In genomic region chr15:86540840-86541467, GRCh38 we compare ENCODE assay signal across 17 cellular contexts.
A peak's percentile ranks its signal among the peaks of the same experiment; 100 is the strongest.
DNase-seq lines count a peak whose midpoint lies in the region; ATAC-seq, FAIRE-seq and TF ChIP-seq lines count a peak whose summit lies in the region.
"Had no signal": no experiment of that assay in that cellular context is flagged by ENCODE, and none has a peak within 500 bp of the region (broad histone marks: within the 10 kb centered on the region; RNA-seq: fewer than 3 reads in every experiment).

No MANE protein-coding gene starts in this region.

- H3K27ac ChIP-seq in VCaP = peak overlapping the region; percentile 90
- H3K27ac ChIP-seq in left lung = peak overlapping the region; percentile 54 to 67
- H3K27ac ChIP-seq in upper lobe of left lung = peak overlapping the region in 2 of 4 donors; percentile 19 to 52
- H3K27ac ChIP-seq: BLaER1 treated with 17β-estradiol and CSF1 and Interleukin-3, amounts not matched to agents 10 nM and 100 nM had no signal

- WGBS in upper lobe of left lung, 2 donors = 55 to 58% methylated on average over 4 of the region's 4 CpGs

- H3K27me3 ChIP-seq in left lung = no peaks in the 10 kb centered on the region
- H3K27me3 ChIP-seq in upper lobe of left lung = no peaks in the 10 kb centered on the region
- H3K27me3 ChIP-seq: BLaER1 treated with 17β-estradiol and CSF1 and Interleukin-3, amounts not matched to agents 10 nM and 100 nM had no signal

- intact Hi-C loops in left lung (cut with DNase I) = no loop called here

- TF ChIP-seq CTCF in VCaP (conservative IDR thresholded peaks at IDR 0.05) (no peak), left lung (IDR thresholded peaks at IDR 0.05) (no peak), upper lobe of left lung (IDR thresholded peaks at IDR 0.05) (no peak)

- H3K4me1 ChIP-seq in left lung (no peaks in the 10 kb centered on the region), upper lobe of left lung (no peaks in the 10 kb centered on the region)
- H3K4me1 ChIP-seq: BLaER1 treated with 17β-estradiol and CSF1 and Interleukin-3, amounts not matched to agents 10 nM and 100 nM had no signal

- FAIRE-seq in frontal cortex (lab: Jason Lieb, UNC) = no peak
- FAIRE-seq: GM12878, GM18507, H1 had no signal

- ATAC-seq in left lung = peak; percentile 89
- ATAC-seq in upper lobe of left lung (ENCODE audit: low FRiP score in 2 of 2) = peak; percentile 35 to 76
- ATAC-seq in GM18519 (IDR thresholded peaks at IDR 0.05; ENCODE audit: low FRiP score, unreplicated experiment) = no peak
- no peak for ATAC-seq in GM18520 (IDR thresholded peaks at IDR 0.05; ENCODE audit: unreplicated experiment)
- ATAC-seq: GM12878 had no signal

- DNase-seq in NCI-H748 (lab: John Stamatoyannopoulos, UW; ENCODE audit: unreplicated experiment) (peak; percentile 29), NCI-H748 treated with DMSO at 0.1 percent for 48 hours (lab: John Stamatoyannopoulos, UW) (no peak), left lung (peak in 1 of 2 donors; percentile 34), upper lobe of left lung (peak in 1 of 2 donors; percentile 21), frontal cortex (ENCODE audit: low spot score in 2 of 2) (no peak)
- DNase-seq: 8988T; ACHN; CD4-positive, CD25-positive, alpha-beta regulatory T cell; DMS79 had no signal

- TF ChIP-seq EP300 in upper lobe of left lung (IDR thresholded peaks at IDR 0.05) = no peak

- no peak for TF ChIP-seq POLR2A in upper lobe of left lung (IDR thresholded peaks at IDR 0.05)

- H3K36me3 ChIP-seq in left lung (no peaks in the 10 kb centered on the region), upper lobe of left lung (no peaks in the 10 kb centered on the region)
- H3K36me3 ChIP-seq: BLaER1 treated with 17β-estradiol and CSF1 and Interleukin-3, amounts not matched to agents 10 nM and 100 nM; HAP-1 had no signal

- no peaks in the 10 kb centered on the region for H3K9me3 ChIP-seq in left lung
- H3K9me3 ChIP-seq in upper lobe of left lung = no peaks in the 10 kb centered on the region
- H3K9me3 ChIP-seq: BLaER1 treated with 17β-estradiol and CSF1 and Interleukin-3, amounts not matched to agents 10 nM and 100 nM; HAP-1 had no signal

- H3K4me3 ChIP-seq in left lung (no peak overlapping the region), upper lobe of left lung (no peak overlapping the region)
- H3K4me3 ChIP-seq: BLaER1 treated with 17β-estradiol and CSF1 and Interleukin-3, amounts not matched to agents 10 nM and 100 nM; GM12878; HAP-1 had no signal

Comparison
In these comparisons a context has a peak if more than half of its experiments do, and no peak if none do; other contexts are left out.
1. ATAC-seq: peak in left lung (single experiment) and upper lobe of left lung (2 of 2); none in GM18519 (single experiment) and GM18520 (single experiment).